In the genomic region with DNA sequence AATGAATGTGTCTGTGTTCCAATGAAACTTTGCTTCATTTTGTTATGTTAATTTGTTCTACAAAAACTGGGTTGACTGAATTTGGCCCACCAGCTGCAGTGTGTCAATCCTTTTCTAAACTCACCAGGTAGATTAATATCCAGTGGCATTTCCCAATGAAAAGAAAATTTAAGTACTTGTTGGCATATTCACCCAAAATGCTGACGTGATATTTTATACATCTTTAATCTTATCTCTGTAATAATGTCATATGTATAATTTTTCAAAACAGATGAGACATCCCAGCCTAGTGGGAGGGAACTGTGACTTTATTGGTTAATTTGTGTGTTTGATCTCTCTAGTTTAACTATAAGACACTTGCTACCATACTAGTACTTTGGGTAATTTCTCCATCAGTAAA, we compare ENCODE assay signal across 31 cellular contexts.
"Had no signal": no experiment of that assay in that cellular context is flagged by ENCODE, and none has a peak within 500 bp of the region (broad histone marks: within the 10 kb centered on the region; RNA-seq: fewer than 3 reads in every experiment).

No MANE protein-coding gene starts in this region.

- H3K4me2 ChIP-seq: neural progenitor cell, smooth muscle cell had no signal

- H3K27me3 Mint-ChIP-seq: progenitor cell of endocrine pancreas; stimulated activated memory B cell treated with anti-CD40 and anti-IgM and Interleukin-4, amounts not matched to agents 10 μg/mL and 1 μg/mL and 100 μg/mL, for 72 hours; stimulated activated naive CD8-positive, alpha-beta T cell treated with anti-CD3 and anti-CD28 coated beads, Interleukin-15, amount 100 ng/mL, for 72 hours; type B pancreatic cell had no signal

- H3K9me3 Mint-ChIP-seq: natural killer cell; nephron; stimulated activated memory B cell treated with anti-CD40 and anti-IgM and Interleukin-4, amounts not matched to agents 10 μg/mL and 1 μg/mL and 100 μg/mL, for 72 hours; stimulated activated naive CD8-positive, alpha-beta T cell treated with anti-CD3 and anti-CD28 coated beads, Interleukin-15, amount 100 ng/mL, for 72 hours; type B pancreatic cell had no signal

- H3K4me1 Mint-ChIP-seq: neural progenitor cell had no signal

- H3K36me3 Mint-ChIP-seq: natural killer cell had no signal

- H3K9ac ChIP-seq: neural progenitor cell, parathyroid adenoma had no signal

- H3K27ac ChIP-seq: neural progenitor cell, ovary, parathyroid adenoma, psoas muscle, skin epidermis, spleen, suprapubic skin, testis, tibial artery, upper lobe of right lung, uterus had no signal

- DNase-seq: natural killer cell; occipital lobe; ovary; posterior cingulate gyrus; psoas muscle; right cardiac atrium; spleen; stimulated activated CD4-positive, alpha-beta T cell treated with anti-CD3 and anti-CD28 coated beads, Interleukin-12 subunit alpha, Interleukin-12 subunit beta, amount 100 ng/mL, for 4 hours; stimulated activated CD4-positive, alpha-beta T cell treated with anti-CD3 and anti-CD28 coated beads, Interleukin-1b, Interleukin-23, amount 100 ng/mL, for 48 hours; stimulated activated CD4-positive, alpha-beta T cell treated with anti-CD3 and anti-CD28 coated beads, Interleukin-4, amount 100 ng/mL, for 1 hour; stimulated activated CD4-positive, alpha-beta T cell treated with anti-CD3 and anti-CD28 coated beads, Interleukin-4, amount 100 ng/mL, for 4 hours; stimulated activated CD8-positive, alpha-beta memory T cell treated with anti-CD3 and anti-CD28 coated beads, Interleukin-4, amount 100 ng/mL, for 48 hours; stimulated activated naive CD4-positive, alpha-beta T cell; stimulated activated naive CD8-positive, alpha-beta T cell treated with anti-CD3 and anti-CD28 coated beads, Interleukin-15, amount 100 ng/mL, for 72 hours; stimulated activated naive CD8-positive, alpha-beta T cell treated with anti-CD3 and anti-CD28 coated beads, Interleukin-15, Interleukin-2, amounts not matched to agents 100 U/mL and 50 U/mL, for 24 hours; substantia nigra; testis; tibial artery; upper lobe of right lung; uterus had no signal

- H3K4me3 Mint-ChIP-seq: natural killer cell; nephron; neural progenitor cell; stimulated activated memory B cell treated with anti-CD40 and anti-IgM and Interleukin-4, amounts not matched to agents 10 μg/mL and 1 μg/mL and 100 μg/mL, for 72 hours; stimulated activated naive CD8-positive, alpha-beta T cell treated with anti-CD3 and anti-CD28 coated beads, Interleukin-15, amount 100 ng/mL, for 72 hours; type B pancreatic cell had no signal

- H3K4me1 ChIP-seq: neural progenitor cell, parathyroid adenoma, testis, upper lobe of right lung had no signal

- H3K27ac Mint-ChIP-seq: natural killer cell; nephron; neural progenitor cell; progenitor cell of endocrine pancreas; stimulated activated memory B cell treated with anti-CD40 and anti-IgM and Interleukin-4, amounts not matched to agents 10 μg/mL and 1 μg/mL and 100 μg/mL, for 72 hours; stimulated activated naive CD8-positive, alpha-beta T cell treated with anti-CD3 and anti-CD28 coated beads, Interleukin-15, amount 100 ng/mL, for 72 hours; type B pancreatic cell had no signal

- H2AFZ ChIP-seq: neural progenitor cell, parathyroid adenoma had no signal

- H3K9me3 ChIP-seq: ovary, psoas muscle, spleen, suprapubic skin, testis, tibial artery, transverse colon, upper lobe of right lung, uterus had no signal

- H3K27me3 ChIP-seq: neural progenitor cell, ovary, spleen, suprapubic skin, testis, tibial artery, transverse colon, upper lobe of right lung, uterus had no signal

- H3K4me3 ChIP-seq: neural progenitor cell, ovary, psoas muscle, skin epidermis, smooth muscle cell, spleen, suprapubic skin, testis, tibial artery, transverse colon, upper lobe of right lung, uterus had no signal

- ATAC-seq: natural killer cell; psoas muscle; right cardiac atrium; sciatic nerve; stimulated activated memory B cell treated with anti-CD40 and anti-IgM and Interleukin-4, amounts not matched to agents 10 μg/mL and 1 μg/mL and 100 μg/mL, for 72 hours; stimulated activated naive CD8-positive, alpha-beta T cell treated with anti-CD3 and anti-CD28 coated beads, Interleukin-15, amount 100 ng/mL, for 72 hours; stimulated activated naive CD8-positive, alpha-beta T cell treated with anti-CD3 and anti-CD28 coated beads, Interleukin-15, Interleukin-2, amounts not matched to agents 100 U/mL and 50 U/mL, for 24 hours; upper lobe of right lung had no signal

- H3K36me3 ChIP-seq: ovary, uterus had no signal
